ENCODE assay signal across 8 cellular contexts in genomic region chrX:13669246-13669689, GRCh38. TPM values are rescaled to one million over a fixed set of nuclear protein-coding genes. Genes with fewer than 3 reads are reported as not detected.
DNase-seq lines count a peak whose midpoint lies in the region; ATAC-seq, FAIRE-seq and TF ChIP-seq lines count a peak whose summit lies in the region.

No MANE protein-coding gene starts in this region.

- no peaks in the 10 kb centered on the region for H3K27me3 ChIP-seq in bronchial epithelial cell (ENCODE audit: control insufficient read depth, insufficient read depth, low read length)

- no peak for TF ChIP-seq CTCF in bronchial epithelial cell (IDR thresholded peaks at IDR 0.05; ENCODE audit: insufficient read depth, low read length, severe bottlenecking)

- H3K4me3 Mint-ChIP-seq in memory B cell = peak overlapping the region; percentile 46

- peaks cover 9% of the 10 kb centered on the region for H3K36me3 Mint-ChIP-seq in memory B cell

- peak; percentile 72 for ATAC-seq in GM19452 (IDR thresholded peaks at IDR 0.05; ENCODE audit: unreplicated experiment)
- peak; percentile 46 for ATAC-seq in HG03469 (IDR thresholded peaks at IDR 0.05; ENCODE audit: unreplicated experiment)
- peak; percentile 92 for ATAC-seq in memory B cell (ENCODE audit: low read depth)

- H3K27me3 Mint-ChIP-seq in memory B cell = no peaks in the 10 kb centered on the region

- peak; percentile 95 for FAIRE-seq in bronchial epithelial cell (lab: Jason Lieb, UNC)

- no peaks in the 10 kb centered on the region for H3K36me3 ChIP-seq in bronchial epithelial cell (ENCODE audit: control insufficient read depth, insufficient read depth, low read length)

- H3K4me1 Mint-ChIP-seq in memory B cell = peaks cover 7% of the 10 kb centered on the region

- DNase-seq in COLO668 (lab: John Stamatoyannopoulos, UW; ENCODE audit: unreplicated experiment) (peak; percentile 51), T follicular helper cell (ENCODE audit: low read depth) (peak; percentile 34), bronchial epithelial cell (ENCODE audit: low read depth) (peak; percentile 95), memory B cell (ENCODE audit: low spot score in 2 of 2) (no peak), ureter (ENCODE audit: low spot score) (peak; percentile 78), NK-92 (lab: John Stamatoyannopoulos, UW; ENCODE audit: unreplicated experiment) (no peak)

- peak overlapping the region; percentile 62 for H3K27ac Mint-ChIP-seq in memory B cell

- no peaks in the 10 kb centered on the region for H3K9me3 Mint-ChIP-seq in memory B cell

- H3K4me3 ChIP-seq in bronchial epithelial cell (ENCODE audit: low read depth, low read length) = no peak overlapping the region

RNA-seq across cellular contexts. Expression of gene TCEANC, which starts 16.3 kb away (rescaled TPM):
- 2.0 and 2.1 TPM in 2 replicates for total RNA-seq in bronchial epithelial cell
- total RNA-seq in ureter = 3.4 TPM

RNA-seq across cellular contexts. Expression of gene RAB9A, which starts 19.7 kb away (rescaled TPM):
- 43.4 and 57.6 TPM in 2 replicates for total RNA-seq in bronchial epithelial cell
- 25.1 TPM for total RNA-seq in ureter

Comparison
In these comparisons a context has a peak if more than half of its experiments do, and no peak if none do; other contexts are left out.
1. DNase-seq: peak in COLO668 (single experiment), T follicular helper cell (single experiment), bronchial epithelial cell (single experiment) and ureter (single experiment); none in memory B cell (0 of 2) and NK-92 (single experiment).
2. Peak in every context shown above with its lines, with median percentiles within 50 percentile points of each other: ATAC-seq.